ENCODE assay signal across 21 cellular contexts in the genomic region with DNA sequence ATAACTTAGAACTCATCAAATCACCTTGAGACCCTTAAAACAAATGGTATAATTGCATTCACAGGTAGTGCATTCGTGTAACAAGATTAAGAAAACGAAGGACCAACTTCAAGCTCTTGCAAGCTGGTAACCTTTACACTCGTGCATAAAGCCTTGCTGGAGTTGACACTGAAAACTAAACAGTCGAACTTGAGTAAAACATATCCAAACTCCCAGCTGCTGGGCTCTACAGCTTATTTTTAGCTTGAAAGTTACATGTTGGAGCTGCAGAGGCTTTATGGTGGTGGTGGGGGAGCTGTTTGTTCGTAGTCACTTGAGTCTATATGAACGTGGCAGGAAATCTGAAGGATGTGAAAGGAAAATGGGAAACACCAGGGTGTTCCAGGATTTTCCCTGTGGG. TPM values are rescaled to one million over a fixed set of nuclear protein-coding genes. Genes with fewer than 3 reads are reported as not detected.
DNase-seq lines count a peak whose midpoint lies in the region; ATAC-seq and TF ChIP-seq lines count a peak whose summit lies in the region.
"Had no signal": no experiment of that assay in that cellular context is flagged by ENCODE, and none has a peak within 500 bp of the region (broad histone marks: within the 10 kb centered on the region; RNA-seq: fewer than 3 reads in every experiment).

No MANE protein-coding gene starts in this region.

- no peak for TF ChIP-seq EP300 in stomach (IDR thresholded peaks at IDR 0.05)

- H3K4me1 ChIP-seq in stomach = peaks cover 19 to 52% (median 33%) of the 10 kb centered on the region in 4 donors

- peak overlapping the region; percentile 100 for H3K27ac Mint-ChIP-seq in activated CD4-positive, alpha-beta T cell treated with anti-CD3 and anti-CD28 coated beads for 36 hours

- H3K27ac ChIP-seq in KOPT-K1 (ENCODE audit: low read depth, low read length, poor library complexity, severe bottlenecking) = peak overlapping the region; percentile 90
- peak overlapping the region in 3 of 5 donors; percentile 94 to 99 (median 98) for H3K27ac ChIP-seq in stomach
- H3K27ac ChIP-seq: A549, pancreas, SJCRH30, suprapubic skin had no signal

- POLR2A ChIA-PET in activated CD4-positive, alpha-beta T cell treated with anti-CD3 and anti-CD28 coated beads for 36 hours (lab: Charles Lee) = interaction anchor here (0.7 to 3.8 kb wide), 6 partner anchors 12 to 483 kb away, joined by 3 to 59 read pairs (median 5); no protein-coding TSS in a partner anchor

- no peak for DNase-seq in activated CD4-positive, alpha-beta T cell treated with anti-CD3 and anti-CD28 coated beads for 36 hours
- no peak for DNase-seq in activated CD4-positive, alpha-beta T cell treated with anti-CD3 and anti-CD28 coated beads for 1 hour
- DNase-seq in left kidney (ENCODE audit: low read depth, low spot score) (peak; percentile 47), stomach (no peak), head of caudate nucleus (no peak), SW480 (ENCODE audit: low spot score) (no peak)
- DNase-seq: dorsolateral prefrontal cortex, left colon, mucosa of descending colon, NCI-H1417, NCI-H2171, NCI-H748 treated with DMSO at 0.1 percent for 48 hours, pancreas, PC-3, SJCRH30, T1000 had no signal

- H3K36me3 ChIP-seq in KOPT-K1 (ENCODE audit: insufficient read depth, low read length) (peaks cover 15% of the 10 kb centered on the region), stomach (peaks cover 8 to 12% (median 11%) of the 10 kb centered on the region in 4 donors)

- CTCF ChIA-PET in activated CD4-positive, alpha-beta T cell treated with anti-CD3 and anti-CD28 coated beads for 36 hours (lab: Charles Lee) = interaction anchor here (0.6 to 1.1 kb wide), 4 partner anchors 13 to 469 kb away, joined by 3 to 5 read pairs (median 4); no protein-coding TSS in a partner anchor

- H3K4me3 Mint-ChIP-seq in activated CD4-positive, alpha-beta T cell treated with anti-CD3 and anti-CD28 coated beads for 36 hours = no peak overlapping the region

- intact Hi-C loops in activated CD4-positive, alpha-beta T cell treated with anti-CD3 and anti-CD28 coated beads for 36 hours (cut with DNase I, micrococcal nuclease) = loop anchor here in 1 of 2 experiments (5.0 kb wide), 1 partner anchor 512 kb away; no protein-coding TSS in a partner anchor
- intact Hi-C loops in stomach (cut with DNase I; ENCODE audit: low total_unique reads) (no loop called here), head of caudate nucleus (cut with DNase I) (loop anchor here (10.0 kb wide), 1 partner anchor 424 kb away; no protein-coding TSS in a partner anchor)

- H3K9me3 Mint-ChIP-seq in activated CD4-positive, alpha-beta T cell treated with anti-CD3 and anti-CD28 coated beads for 36 hours (ENCODE audit: low read depth) = no peaks in the 10 kb centered on the region
- H3K9me3 Mint-ChIP-seq: CD14-positive monocyte had no signal

- no peaks in the 10 kb centered on the region for H3K27me3 Mint-ChIP-seq in activated CD4-positive, alpha-beta T cell treated with anti-CD3 and anti-CD28 coated beads for 36 hours

- no peaks in the 10 kb centered on the region for H3K27me3 ChIP-seq in stomach
- H3K27me3 ChIP-seq: dorsolateral prefrontal cortex, pancreas, SJCRH30, suprapubic skin had no signal

- no peak for TF ChIP-seq POLR2A in stomach (IDR thresholded peaks at IDR 0.05)

- H3K9me3 ChIP-seq in KOPT-K1 (ENCODE audit: insufficient read depth, low read length, poor library complexity, severe bottlenecking) (no peaks in the 10 kb centered on the region), stomach (no peaks in the 10 kb centered on the region)
- H3K9me3 ChIP-seq: A549, mucosa of descending colon, pancreas, SJCRH30, suprapubic skin had no signal

- no peak for TF ChIP-seq CTCF in stomach (IDR thresholded peaks at IDR 0.05)

- peaks cover 18% of the 10 kb centered on the region for H3K36me3 Mint-ChIP-seq in activated CD4-positive, alpha-beta T cell treated with anti-CD3 and anti-CD28 coated beads for 36 hours (ENCODE audit: low read depth)

- 62 to 77% (median 74%) methylated on average over 6 of the region's 6 CpGs for WGBS in stomach, 5 donors

- peaks cover 69% of the 10 kb centered on the region for H3K4me1 Mint-ChIP-seq in activated CD4-positive, alpha-beta T cell treated with anti-CD3 and anti-CD28 coated beads for 36 hours

- H3K4me3 ChIP-seq in stomach = no peak overlapping the region
- H3K4me3 ChIP-seq: A549, dorsolateral prefrontal cortex, mucosa of descending colon, pancreas, SJCRH30, suprapubic skin had no signal

- no peak for ATAC-seq in activated CD4-positive, alpha-beta T cell treated with anti-CD3 and anti-CD28 coated beads for 36 hours
- ATAC-seq in HG02840 (IDR thresholded peaks at IDR 0.05; ENCODE audit: low FRiP score, unreplicated experiment) = no peak
- ATAC-seq: A549, left colon, mucosa of descending colon, pancreas, PC-3 had no signal

RNA-seq across cellular contexts. Expression of a gene that starts 2.7 kb away (rescaled TPM):
- 100 to 1,000 TPM; 308 to 354 TPM for total RNA-seq in activated CD4-positive, alpha-beta T cell treated with anti-CD3 and anti-CD28 coated beads for 36 hours
- total RNA-seq in stomach = 100 to 1,000 TPM in 3 of 5 donors, 10 to 100 TPM in 2; 52.4 to 167 (median 104) TPM
- polyA plus RNA-seq in stomach = 100 to 1,000 TPM in 2 of 3 donors, 10 to 100 TPM in 1; 91.2 to 145 (median 115) TPM
